ENCODE assay signal across 26 cellular contexts in the genomic region with DNA sequence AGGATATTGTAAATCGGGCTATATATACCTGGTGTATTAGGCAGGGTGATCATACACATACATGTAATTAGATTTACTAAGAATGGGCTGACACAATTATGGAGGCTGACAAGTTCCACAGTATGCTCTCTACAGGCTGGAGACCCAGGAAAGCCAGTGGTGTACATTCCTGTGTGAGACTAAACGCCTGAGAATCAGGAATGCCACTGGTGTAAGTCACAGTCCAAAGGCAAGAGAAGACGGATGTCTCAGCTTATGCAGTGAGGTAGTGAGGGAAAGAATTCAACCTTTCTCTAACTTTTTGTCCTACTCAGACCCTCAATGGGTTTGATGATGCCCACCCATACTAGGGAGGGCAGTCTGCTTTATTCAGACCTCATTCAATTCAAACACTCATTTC. TPM values are rescaled to one million over a fixed set of nuclear protein-coding genes. Genes with fewer than 3 reads are reported as not detected.
DNase-seq lines count a peak whose midpoint lies in the region; ATAC-seq, FAIRE-seq and TF ChIP-seq lines count a peak whose summit lies in the region.
"Had no signal": no experiment of that assay in that cellular context is flagged by ENCODE, and none has a peak within 500 bp of the region (broad histone marks: within the 10 kb centered on the region; RNA-seq: fewer than 3 reads in every experiment).

No MANE protein-coding gene starts in this region.

- POLR2A ChIA-PET in RWPE1 (lab: Yijun Ruan, JAX; ENCODE audit: low non-redundant PET), result no interaction called here

- DNase-seq in AG10803 (ENCODE audit: low read depth), result peak; percentile 26
- peak; percentile 10 for DNase-seq in HPDE6-E6E7 (ENCODE audit: extremely low spot score)
- DNase-seq in bronchial epithelial cell (ENCODE audit: low read depth), result peak; percentile 78
- peak; percentile 38 for DNase-seq in kidney epithelial cell (ENCODE audit: low read depth)
- no peak for DNase-seq in NCI-H146 treated with DMSO at 0.1 percent for 48 hours (lab: John Stamatoyannopoulos, UW; ENCODE audit: unreplicated experiment)
- no peak for DNase-seq in activated naive CD4-positive, alpha-beta T cell (lab: John Stamatoyannopoulos, UW)
- no peak for DNase-seq in RWPE1 (ENCODE audit: low spot score)
- DNase-seq: activated CD4-positive, alpha-beta T cell treated with anti-CD3 and anti-CD28 coated beads, Interleukin-2, amount 50 U/mL, for 4 hours; activated gamma-delta T cell; amygdala; cerebellar nuclear complex; GDM1; GOT3; MV-4-11; NCI-H187; NCI-H345; NCI-H82; sigmoid colon; T-helper 2 cell had no signal

- H3K4me3 ChIP-seq in AG10803 (ENCODE audit: low read length), result no peak overlapping the region
- H3K4me3 ChIP-seq in bronchial epithelial cell (ENCODE audit: low read depth, low read length), result no peak overlapping the region
- H3K4me3 ChIP-seq in kidney epithelial cell (ENCODE audit: low read depth, low read length), result no peak overlapping the region
- H3K4me3 ChIP-seq: A549, GM12878, K562, sigmoid colon had no signal

- CTCF ChIA-PET in RWPE1 (lab: Yijun Ruan, JAX), result interaction anchor here (0.5 kb wide), 1 partner anchor 189 kb away, joined by 3 read pairs; no protein-coding TSS in a partner anchor

- H3K27me3 ChIP-seq in bronchial epithelial cell (ENCODE audit: control insufficient read depth, insufficient read depth, low read length) (no peaks in the 10 kb centered on the region), kidney epithelial cell (ENCODE audit: control insufficient read depth, insufficient read depth, low read length) (no peaks in the 10 kb centered on the region)
- H3K27me3 ChIP-seq: sigmoid colon had no signal

- ATAC-seq in HG02642 (IDR thresholded peaks at IDR 0.05; ENCODE audit: poor library complexity, unreplicated experiment), result no peak
- ATAC-seq: GM12878; K562; stimulated activated effector memory CD8-positive, alpha-beta T cell treated with anti-CD3 and anti-CD28 coated beads, Interleukin-12 subunit alpha, Interleukin-12 subunit beta, amount 100 ng/mL, for 72 hours had no signal

- no peak overlapping the region for H3K27ac ChIP-seq in RWPE1
- H3K27ac ChIP-seq: A549, C4-2B, sigmoid colon, VCaP had no signal

- TF ChIP-seq CTCF in AG10803 (conservative IDR thresholded peaks at IDR 0.05; ENCODE audit: low read length) (no peak), bronchial epithelial cell (IDR thresholded peaks at IDR 0.05; ENCODE audit: insufficient read depth, low read length, severe bottlenecking) (no peak), kidney epithelial cell (IDR thresholded peaks at IDR 0.05; ENCODE audit: insufficient read depth, low read length, poor library complexity, severe bottlenecking) (no peak), RWPE1 (conservative IDR thresholded peaks at IDR 0.05; ENCODE audit: low read depth) (no peak)

- H3K36me3 ChIP-seq in bronchial epithelial cell (ENCODE audit: control insufficient read depth, insufficient read depth, low read length), result no peaks in the 10 kb centered on the region
- no peaks in the 10 kb centered on the region for H3K36me3 ChIP-seq in kidney epithelial cell (ENCODE audit: control insufficient read depth, insufficient read depth, low read length)
- H3K36me3 ChIP-seq: sigmoid colon had no signal

- no peak for FAIRE-seq in bronchial epithelial cell (lab: Jason Lieb, UNC)
- FAIRE-seq: A549, GM12878, K562 had no signal

RNA-seq across cellular contexts. Expression of a gene that starts 57.1 kb away (rescaled TPM):
- total RNA-seq in bronchial epithelial cell (4.2 and 4.7 TPM in 2 replicates), kidney epithelial cell (5.3 and 5.5 TPM in 2 replicates)

RNA-seq across cellular contexts. Expression of a gene that starts 57.2 kb away (rescaled TPM):
- 58.4 and 77.8 TPM in 2 replicates for total RNA-seq in bronchial epithelial cell
- 89.2 and 101 TPM in 2 replicates for total RNA-seq in kidney epithelial cell

Comparison
In these comparisons a context has a peak if more than half of its experiments do, and no peak if none do; other contexts are left out.
1. DNase-seq: peak in AG10803 (single experiment), HPDE6-E6E7 (single experiment), bronchial epithelial cell (single experiment) and kidney epithelial cell (single experiment); none in NCI-H146 treated with DMSO at 0.1 percent for 48 hours (single experiment), activated naive CD4-positive, alpha-beta T cell (0 of 4) and RWPE1 (single experiment).